ENCODE assay signal across 15 cellular contexts in the genomic region with DNA sequence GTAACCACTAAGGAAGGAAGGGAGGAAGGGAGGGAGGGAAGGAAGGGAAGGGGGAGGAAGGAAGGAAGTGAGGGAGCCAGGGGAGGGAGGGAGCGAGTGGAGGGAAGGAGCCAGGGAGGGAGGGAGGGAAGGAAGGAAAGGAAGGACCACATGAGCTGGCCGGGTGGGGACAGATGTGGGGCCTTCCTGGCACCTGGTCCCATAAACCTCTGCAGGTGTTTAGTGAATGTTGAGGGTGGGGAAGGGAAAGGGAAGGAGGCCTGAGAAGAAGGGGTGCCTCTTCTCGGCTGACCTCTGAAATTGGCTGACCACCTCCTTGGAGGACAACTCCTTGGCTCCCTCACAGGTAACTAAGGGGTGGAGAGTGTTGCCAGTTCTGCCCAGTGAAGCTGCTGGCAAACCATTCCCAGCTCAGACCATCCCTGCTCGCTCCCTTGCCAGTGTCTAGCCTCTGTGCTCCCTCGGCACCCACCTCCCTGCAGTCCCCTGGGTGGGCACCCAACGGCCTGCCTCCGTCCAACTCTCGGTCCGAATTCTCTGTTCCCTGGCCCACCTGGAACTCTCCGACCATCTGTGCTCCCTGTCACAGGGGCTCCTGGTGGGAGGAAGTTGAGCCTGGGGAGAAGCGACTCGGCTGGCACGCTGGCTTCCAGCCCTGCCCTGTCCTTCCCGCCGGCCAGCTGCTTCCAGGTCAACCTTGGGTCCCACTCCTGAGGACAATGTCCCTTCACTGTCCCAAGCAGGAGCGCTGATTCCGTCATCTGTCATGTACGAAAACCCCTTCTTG.
"Had no signal": no experiment of that assay in that cellular context is flagged by ENCODE, and none has a peak within 500 bp of the region (broad histone marks: within the 10 kb centered on the region; RNA-seq: fewer than 3 reads in every experiment).

No MANE protein-coding gene starts in this region.

- H3K27ac Mint-ChIP-seq: activated B cell treated with CpG ODN at 0.5 μM for 24 hours; activated CD4-positive, alpha-beta T cell treated with anti-CD3 and anti-CD28 coated beads, Interleukin-2, amount 10 ng/mL, durations not matched to agents 24 days and 14 days; activated naive CD8-positive, alpha-beta T cell treated with anti-CD3 and anti-CD28 coated beads for 36 hours; T-helper 2 cell treated with Interferon-gamma antibody and Interleukin-4, amounts not matched to agents 5 μg/mL and 100 μg/mL, for 36 hours had no signal

- H3K9me3 Mint-ChIP-seq: activated B cell treated with CpG ODN at 0.5 μM for 24 hours; activated CD4-positive, alpha-beta T cell treated with anti-CD3 and anti-CD28 coated beads, Interleukin-2, amount 10 ng/mL, durations not matched to agents 24 days and 14 days; activated naive CD8-positive, alpha-beta T cell treated with anti-CD3 and anti-CD28 coated beads for 36 hours; brain; central memory CD8-positive, alpha-beta T cell; nephron; T-helper 2 cell treated with Interferon-gamma antibody and Interleukin-4, amounts not matched to agents 5 μg/mL and 100 μg/mL, for 36 hours had no signal

- H3K27me3 ChIP-seq: foreskin keratinocyte had no signal

- H3K4me3 Mint-ChIP-seq: activated B cell treated with CpG ODN at 0.5 μM for 24 hours; activated CD4-positive, alpha-beta T cell treated with anti-CD3 and anti-CD28 coated beads, Interleukin-2, amount 10 ng/mL, durations not matched to agents 24 days and 14 days; activated naive CD8-positive, alpha-beta T cell treated with anti-CD3 and anti-CD28 coated beads for 36 hours; brain; central memory CD8-positive, alpha-beta T cell; nephron; T-helper 2 cell treated with Interferon-gamma antibody and Interleukin-4, amounts not matched to agents 5 μg/mL and 100 μg/mL, for 36 hours had no signal

- H3K36me3 ChIP-seq: thoracic aorta had no signal

- H3K9me3 ChIP-seq: thoracic aorta had no signal

- ATAC-seq: foreskin keratinocyte had no signal

- H3K4me1 Mint-ChIP-seq: activated B cell treated with CpG ODN at 0.5 μM for 24 hours; central memory CD8-positive, alpha-beta T cell had no signal

- H3K36me3 Mint-ChIP-seq: activated naive CD8-positive, alpha-beta T cell treated with anti-CD3 and anti-CD28 coated beads for 36 hours; brain had no signal

- H3K27me3 Mint-ChIP-seq: activated naive CD8-positive, alpha-beta T cell treated with anti-CD3 and anti-CD28 coated beads for 36 hours; brain had no signal

- H3K4me3 ChIP-seq: thoracic aorta had no signal

- H3K27ac ChIP-seq: foreskin keratinocyte, thoracic aorta had no signal

- DNase-seq: activated B cell treated with CpG ODN at 0.5 μM for 24 hours; activated CD4-positive, alpha-beta T cell treated with anti-CD3 and anti-CD28 coated beads, Interleukin-2, amount 10 ng/mL, durations not matched to agents 24 days and 14 days; activated gamma-delta T cell treated with Interleukin-2 at 50 U/mL for 16 hours; activated naive CD8-positive, alpha-beta T cell treated with anti-CD3 and anti-CD28 coated beads for 36 hours; amygdala; cortex of kidney; effector memory CD4-positive, alpha-beta T cell; foreskin keratinocyte; stimulated activated CD4-positive, alpha-beta T cell treated with anti-CD3 and anti-CD28 coated beads, Interleukin-12 subunit alpha, Interleukin-12 subunit beta, amount 100 ng/mL, for 4 hours; stimulated activated CD4-positive, alpha-beta T cell treated with anti-CD3 and anti-CD28 coated beads, Interleukin-2, amount 100 ng/mL, for 24 hours had no signal
